ENCODE assay signal across 7 cellular contexts in the genomic region with DNA sequence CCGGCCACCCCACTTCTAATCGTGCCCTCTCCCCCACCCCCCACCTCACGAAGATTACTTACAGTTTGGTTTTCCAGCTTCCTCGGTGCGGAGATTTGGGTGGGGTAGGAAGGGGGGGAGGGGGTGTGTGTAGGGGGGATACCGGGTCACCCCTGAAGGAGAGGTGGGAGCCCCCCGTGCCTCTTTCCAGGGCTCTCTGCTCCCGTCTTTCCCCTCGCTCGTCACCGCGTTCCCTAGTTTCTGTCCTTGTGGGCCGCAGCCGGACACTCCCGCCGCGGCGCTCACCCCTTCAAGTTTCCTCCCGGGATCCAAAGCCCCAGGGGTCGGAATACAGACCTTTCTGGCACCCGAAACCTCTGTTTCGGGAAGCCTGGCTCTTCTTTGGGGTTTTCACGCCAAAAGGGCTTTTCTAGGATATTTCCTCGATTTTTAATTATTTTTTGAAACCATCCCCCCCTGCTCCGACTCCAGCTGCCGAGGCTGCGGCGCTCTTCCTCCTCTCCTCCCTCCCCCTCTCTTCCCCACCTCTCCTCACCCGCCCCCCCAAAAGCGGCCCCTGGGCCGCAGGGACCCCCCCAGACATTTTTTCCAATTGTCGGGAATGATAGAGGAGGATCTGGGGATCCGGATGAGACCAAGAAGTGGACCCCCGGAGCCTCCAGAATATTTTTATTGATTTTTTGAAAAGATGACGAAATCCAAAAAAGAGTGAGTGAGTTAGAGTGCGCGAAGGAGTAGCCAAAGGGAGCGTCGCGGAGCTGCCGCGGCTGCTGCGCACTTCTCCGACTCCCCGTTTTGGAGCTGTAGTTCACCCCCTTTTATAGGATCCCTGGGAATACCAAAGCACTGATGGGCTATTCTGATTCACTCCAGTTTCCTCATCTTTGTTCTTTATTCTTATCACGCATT. TPM values are rescaled to one million over a fixed set of nuclear protein-coding genes. Genes with fewer than 3 reads are reported as not detected.
A peak's percentile ranks its signal among the peaks of the same experiment; 100 is the strongest.
DNase-seq lines count a peak whose midpoint lies in the region; ATAC-seq lines count a peak whose summit lies in the region.

No MANE protein-coding gene starts in this region.

- H3K4me3 ChIP-seq in HUES48 (ENCODE audit: low read depth, low read length) (peak overlapping the region; percentile 70), iPS-18c (ENCODE audit: insufficient read depth, low read depth, low read length) (peak overlapping the region; percentile 87)

- no peaks in the 10 kb centered on the region for H3K27me3 Mint-ChIP-seq in activated naive CD8-positive, alpha-beta T cell treated with anti-CD3 and anti-CD28 coated beads for 36 hours
- H3K27me3 Mint-ChIP-seq in stimulated activated naive CD8-positive, alpha-beta T cell treated with anti-CD3 and anti-CD28 coated beads, Interleukin-15, amount 100 ng/mL, for 72 hours, result no peaks in the 10 kb centered on the region

- peaks cover 39% of the 10 kb centered on the region for H3K4me1 Mint-ChIP-seq in activated naive CD8-positive, alpha-beta T cell treated with anti-CD3 and anti-CD28 coated beads for 36 hours
- peaks cover 41% of the 10 kb centered on the region for H3K4me1 Mint-ChIP-seq in stimulated activated naive CD8-positive, alpha-beta T cell treated with anti-CD3 and anti-CD28 coated beads, Interleukin-15, amount 100 ng/mL, for 72 hours

- peaks cover 33% of the 10 kb centered on the region for H3K4me1 ChIP-seq in HUES48 (ENCODE audit: control insufficient read depth, insufficient read depth, low read length)

- H3K27ac ChIP-seq in HUES48 (ENCODE audit: low read depth, low read length), result peak overlapping the region; percentile 57

- no peak for ATAC-seq in stimulated activated naive CD8-positive, alpha-beta T cell treated with anti-CD3 and anti-CD28 coated beads, Interleukin-15, amount 100 ng/mL, for 72 hours
- ATAC-seq in HG03460 (IDR thresholded peaks at IDR 0.05; ENCODE audit: unreplicated experiment) (no peak), HG03280 (IDR thresholded peaks at IDR 0.05; ENCODE audit: unreplicated experiment) (no peak)

- no peak for DNase-seq in activated naive CD8-positive, alpha-beta T cell treated with anti-CD3 and anti-CD28 coated beads for 36 hours
- DNase-seq in stimulated activated naive CD8-positive, alpha-beta T cell treated with anti-CD3 and anti-CD28 coated beads, Interleukin-15, amount 100 ng/mL, for 72 hours, result peak in 1 of 2 donors; percentile 13
- DNase-seq in NCI-H510A treated with DMSO at 0.1 percent for 48 hours (lab: John Stamatoyannopoulos, UW), result no peak

- H3K9me3 ChIP-seq in HUES48 (ENCODE audit: control insufficient read depth, insufficient read depth, low read length) (no peaks in the 10 kb centered on the region), iPS-18c (ENCODE audit: control insufficient read depth, insufficient read depth, low read length) (peaks cover 4% of the 10 kb centered on the region)

- H3K9me3 Mint-ChIP-seq in activated naive CD8-positive, alpha-beta T cell treated with anti-CD3 and anti-CD28 coated beads for 36 hours, result no peaks in the 10 kb centered on the region
- H3K9me3 Mint-ChIP-seq in stimulated activated naive CD8-positive, alpha-beta T cell treated with anti-CD3 and anti-CD28 coated beads, Interleukin-15, amount 100 ng/mL, for 72 hours, result no peaks in the 10 kb centered on the region

- H3K27me3 ChIP-seq in HUES48 (ENCODE audit: control insufficient read depth, insufficient read depth, low read length), result peaks cover 48% of the 10 kb centered on the region

- H3K9ac ChIP-seq in HUES48 (ENCODE audit: low read depth, low read length), result peak overlapping the region; percentile 92

- peaks cover 40% of the 10 kb centered on the region for H3K36me3 ChIP-seq in HUES48 (ENCODE audit: control insufficient read depth, insufficient read depth, low read length)

- peak overlapping the region; percentile 97 for H3K4me3 Mint-ChIP-seq in activated naive CD8-positive, alpha-beta T cell treated with anti-CD3 and anti-CD28 coated beads for 36 hours
- H3K4me3 Mint-ChIP-seq in stimulated activated naive CD8-positive, alpha-beta T cell treated with anti-CD3 and anti-CD28 coated beads, Interleukin-15, amount 100 ng/mL, for 72 hours, result peak overlapping the region; percentile 99

- H3K27ac Mint-ChIP-seq in activated naive CD8-positive, alpha-beta T cell treated with anti-CD3 and anti-CD28 coated beads for 36 hours, result peak overlapping the region; percentile 100
- H3K27ac Mint-ChIP-seq in stimulated activated naive CD8-positive, alpha-beta T cell treated with anti-CD3 and anti-CD28 coated beads, Interleukin-15, amount 100 ng/mL, for 72 hours, result peak overlapping the region; percentile 96 to 100

- peaks cover 61% of the 10 kb centered on the region for H3K36me3 Mint-ChIP-seq in activated naive CD8-positive, alpha-beta T cell treated with anti-CD3 and anti-CD28 coated beads for 36 hours

RNA-seq across cellular contexts. Expression of a gene that starts 1.7 kb away (rescaled TPM):
- total RNA-seq in activated naive CD8-positive, alpha-beta T cell treated with anti-CD3 and anti-CD28 coated beads for 36 hours, result 100 to 1,000 TPM; 749 TPM

RNA-seq across cellular contexts. Expression of a gene that starts 45.8 kb away (rescaled TPM):
- total RNA-seq in activated naive CD8-positive, alpha-beta T cell treated with anti-CD3 and anti-CD28 coated beads for 36 hours, result 10 to 100 TPM; 14.0 to 15.8 TPM
